ENCODE assay signal across 19 cellular contexts in genomic region chr3:46830801-46831200, GRCh38. TPM values are rescaled to one million over a fixed set of nuclear protein-coding genes. Genes with fewer than 3 reads are reported as not detected.
DNase-seq lines count a peak whose midpoint lies in the region; ATAC-seq lines count a peak whose summit lies in the region.
"Had no signal": no experiment of that assay in that cellular context is flagged by ENCODE, and none has a peak within 500 bp of the region (broad histone marks: within the 10 kb centered on the region; RNA-seq: fewer than 3 reads in every experiment).

No MANE protein-coding gene starts in this region.

- no peaks in the 10 kb centered on the region for H3K36me3 Mint-ChIP-seq in activated CD8-positive, alpha-beta memory T cell treated with anti-CD3 and anti-CD28 coated beads, Interleukin-2, amount 10 ng/mL, durations not matched to agents 7 days and 5 days
- no peaks in the 10 kb centered on the region for H3K36me3 Mint-ChIP-seq in stimulated activated naive CD8-positive, alpha-beta T cell treated with anti-CD3 and anti-CD28 coated beads, Interleukin-15, Interleukin-2, amounts not matched to agents 100 ng/mL and 50 ng/mL, for 24 hours (ENCODE audit: low read depth)
- H3K36me3 Mint-ChIP-seq: CD8-positive, alpha-beta T cell had no signal

- ATAC-seq in activated CD8-positive, alpha-beta memory T cell treated with anti-CD3 and anti-CD28 coated beads, Interleukin-2, amount 10 ng/mL, durations not matched to agents 7 days and 5 days: no peak
- ATAC-seq in stimulated activated naive CD8-positive, alpha-beta T cell treated with anti-CD3 and anti-CD28 coated beads, Interleukin-15, amount 100 ng/mL, for 72 hours: no peak
- ATAC-seq in GM18498 (IDR thresholded peaks at IDR 0.05; ENCODE audit: unreplicated experiment): no peak
- ATAC-seq: CD8-positive, alpha-beta T cell; GM12878; HCT116 had no signal

- peak; percentile 26 for DNase-seq in activated CD8-positive, alpha-beta memory T cell treated with anti-CD3 and anti-CD28 coated beads, Interleukin-2, amount 10 ng/mL, durations not matched to agents 7 days and 5 days
- DNase-seq in activated CD8-positive, alpha-beta memory T cell treated with anti-CD3 and anti-CD28 coated beads, Interleukin-2, amount 50 U/mL, for 4 hours: no peak
- DNase-seq in stimulated activated naive CD8-positive, alpha-beta T cell treated with anti-CD3 and anti-CD28 coated beads, Interleukin-15, amount 100 ng/mL, for 72 hours: no peak
- DNase-seq in iPS-NIHi7 (ENCODE audit: extremely low spot score): peak; percentile 6
- no peak for DNase-seq in kidney glomerular epithelial cell (lab: John Stamatoyannopoulos, UW)
- DNase-seq in GM19240 (ENCODE audit: insufficient read length, low spot score): no peak
- DNase-seq: 8988T; Calu3; CD8-positive, alpha-beta T cell; DMS79 treated with DMSO at 0.1 percent for 48 hours; GF-D8; IMR-90 had no signal

- H3K4me3 Mint-ChIP-seq in activated CD8-positive, alpha-beta memory T cell treated with anti-CD3 and anti-CD28 coated beads, Interleukin-2, amount 10 ng/mL, durations not matched to agents 7 days and 5 days: no peak overlapping the region
- no peak overlapping the region for H3K4me3 Mint-ChIP-seq in stimulated activated naive CD8-positive, alpha-beta T cell treated with anti-CD3 and anti-CD28 coated beads, Interleukin-15, Interleukin-2, amounts not matched to agents 100 ng/mL and 50 ng/mL, for 24 hours
- H3K4me3 Mint-ChIP-seq in stimulated activated naive CD8-positive, alpha-beta T cell treated with anti-CD3 and anti-CD28 coated beads, Interleukin-15, amount 100 ng/mL, for 72 hours: no peak overlapping the region
- H3K4me3 Mint-ChIP-seq: B cell; CD8-positive, alpha-beta T cell; GM23338 had no signal

- CTCF ChIA-PET in activated CD8-positive, alpha-beta memory T cell treated with anti-CD3 and anti-CD28 coated beads, Interleukin-2, amount 10 ng/mL, durations not matched to agents 7 days and 5 days (lab: Charles Lee): interaction anchor here (1.0 kb wide), 1 partner anchor 342 kb away, joined by 3 read pairs; no protein-coding TSS in a partner anchor

- H3K27me3 Mint-ChIP-seq in activated CD8-positive, alpha-beta memory T cell treated with anti-CD3 and anti-CD28 coated beads, Interleukin-2, amount 10 ng/mL, durations not matched to agents 7 days and 5 days: no peaks in the 10 kb centered on the region
- H3K27me3 Mint-ChIP-seq in stimulated activated naive CD8-positive, alpha-beta T cell treated with anti-CD3 and anti-CD28 coated beads, Interleukin-15, Interleukin-2, amounts not matched to agents 100 ng/mL and 50 ng/mL, for 24 hours: no peaks in the 10 kb centered on the region
- H3K27me3 Mint-ChIP-seq in stimulated activated naive CD8-positive, alpha-beta T cell treated with anti-CD3 and anti-CD28 coated beads, Interleukin-15, amount 100 ng/mL, for 72 hours: peaks cover 14% of the 10 kb centered on the region
- H3K27me3 Mint-ChIP-seq: B cell had no signal

- H3K9me3 Mint-ChIP-seq in activated CD8-positive, alpha-beta memory T cell treated with anti-CD3 and anti-CD28 coated beads, Interleukin-2, amount 10 ng/mL, durations not matched to agents 7 days and 5 days (ENCODE audit: low read depth): no peaks in the 10 kb centered on the region
- H3K9me3 Mint-ChIP-seq in stimulated activated naive CD8-positive, alpha-beta T cell treated with anti-CD3 and anti-CD28 coated beads, Interleukin-15, Interleukin-2, amounts not matched to agents 100 ng/mL and 50 ng/mL, for 24 hours: no peaks in the 10 kb centered on the region
- H3K9me3 Mint-ChIP-seq in stimulated activated naive CD8-positive, alpha-beta T cell treated with anti-CD3 and anti-CD28 coated beads, Interleukin-15, amount 100 ng/mL, for 72 hours: peaks cover 0 to 8% of the 10 kb centered on the region in 2 donors
- H3K9me3 Mint-ChIP-seq: CD8-positive, alpha-beta T cell; GM23338 had no signal

- no peak overlapping the region for H3K27ac Mint-ChIP-seq in activated CD8-positive, alpha-beta memory T cell treated with anti-CD3 and anti-CD28 coated beads, Interleukin-2, amount 10 ng/mL, durations not matched to agents 7 days and 5 days
- H3K27ac Mint-ChIP-seq in stimulated activated naive CD8-positive, alpha-beta T cell treated with anti-CD3 and anti-CD28 coated beads, Interleukin-15, Interleukin-2, amounts not matched to agents 100 ng/mL and 50 ng/mL, for 24 hours: peak overlapping the region; percentile 16
- H3K27ac Mint-ChIP-seq in stimulated activated naive CD8-positive, alpha-beta T cell treated with anti-CD3 and anti-CD28 coated beads, Interleukin-15, amount 100 ng/mL, for 72 hours: no peak overlapping the region
- H3K27ac Mint-ChIP-seq: B cell; CD8-positive, alpha-beta T cell; GM23338 had no signal

- H3K4me1 Mint-ChIP-seq in activated CD8-positive, alpha-beta memory T cell treated with anti-CD3 and anti-CD28 coated beads, Interleukin-2, amount 10 ng/mL, durations not matched to agents 7 days and 5 days: peaks cover 3% of the 10 kb centered on the region
- peaks cover 12% of the 10 kb centered on the region for H3K4me1 Mint-ChIP-seq in stimulated activated naive CD8-positive, alpha-beta T cell treated with anti-CD3 and anti-CD28 coated beads, Interleukin-15, Interleukin-2, amounts not matched to agents 100 ng/mL and 50 ng/mL, for 24 hours (ENCODE audit: low read depth)
- peaks cover 18% of the 10 kb centered on the region for H3K4me1 Mint-ChIP-seq in stimulated activated naive CD8-positive, alpha-beta T cell treated with anti-CD3 and anti-CD28 coated beads, Interleukin-15, amount 100 ng/mL, for 72 hours
- H3K4me1 Mint-ChIP-seq: B cell had no signal

RNA-seq across cellular contexts. Expression of gene MYL3, which starts 32.4 kb away (rescaled TPM):
- total RNA-seq in activated CD8-positive, alpha-beta memory T cell treated with anti-CD3 and anti-CD28 coated beads, Interleukin-2, amount 10 ng/mL, durations not matched to agents 7 days and 5 days: not detected
- total RNA-seq: A673; B cell; Calu3; CD8-positive, alpha-beta T cell; GM12878; GM23338; IMR-90 had no signal

RNA-seq across cellular contexts. Expression of gene PTH1R, which starts 46.7 kb away (rescaled TPM):
- total RNA-seq in activated CD8-positive, alpha-beta memory T cell treated with anti-CD3 and anti-CD28 coated beads, Interleukin-2, amount 10 ng/mL, durations not matched to agents 7 days and 5 days: not detected
- total RNA-seq: B cell; Calu3; CD8-positive, alpha-beta T cell; GM12878 had no signal

Comparison
In these comparisons a context has a peak if more than half of its experiments do, and no peak if none do; other contexts are left out.
1. DNase-seq: peak in activated CD8-positive, alpha-beta memory T cell treated with anti-CD3 and anti-CD28 coated beads, Interleukin-2, amount 10 ng/mL, durations not matched to agents 7 days and 5 days (single experiment) and iPS-NIHi7 (single experiment); none in activated CD8-positive, alpha-beta memory T cell treated with anti-CD3 and anti-CD28 coated beads, Interleukin-2, amount 50 U/mL, for 4 hours (single experiment), stimulated activated naive CD8-positive, alpha-beta T cell treated with anti-CD3 and anti-CD28 coated beads, Interleukin-15, amount 100 ng/mL, for 72 hours (0 of 2), kidney glomerular epithelial cell (single experiment) and GM19240 (single experiment).